Comparison of ENCODE assay signal across 1 cellular context in the genomic region with DNA sequence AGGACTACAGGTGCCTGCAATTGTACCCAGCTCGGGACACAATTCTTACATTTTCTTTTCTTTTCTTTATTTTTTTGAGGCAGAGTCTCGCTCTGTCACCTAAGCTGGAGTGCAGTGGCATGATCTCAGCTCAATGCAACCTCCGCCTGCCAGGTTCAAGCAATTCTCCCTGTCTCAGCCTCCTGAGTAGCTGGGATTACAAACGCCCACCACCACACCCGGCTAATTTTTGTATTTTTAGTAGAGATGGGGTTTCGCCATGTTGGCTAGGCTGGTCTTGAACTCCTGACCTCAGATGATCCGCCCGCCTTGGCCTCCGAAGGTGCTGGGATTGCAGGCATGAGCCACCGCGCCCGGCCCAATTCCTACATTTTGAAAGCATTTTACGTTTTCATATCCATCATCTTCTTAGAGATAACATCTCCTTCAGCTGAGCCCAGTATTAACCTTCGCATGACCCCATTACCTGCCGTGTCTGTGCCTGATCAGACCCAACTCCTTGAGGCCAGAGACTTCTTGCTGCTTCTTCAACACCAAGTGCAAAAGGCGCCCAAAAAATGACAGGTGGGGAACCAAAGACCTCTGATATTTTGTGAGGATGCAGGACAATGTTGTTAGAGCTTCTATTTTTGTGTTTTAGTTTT.
TF ChIP-seq lines count a peak whose summit lies in the region.

No MANE protein-coding gene starts in this region.

TF ChIP-seq in K562, 482 proteins besides CTCF, POLR2A, EP300 and RAD21:
- TF ChIP-seq ZNF707 (CRISPR knock-in tag; conservative IDR thresholded peaks at IDR 0.05) (no peak), TSC22D4 (tag; IDR thresholded peaks at IDR 0.05) (no peak), ZNF444 (CRISPR knock-in tag; IDR thresholded peaks at IDR 0.05) (no peak), DMBX1 (CRISPR knock-in tag; IDR thresholded peaks at IDR 0.05; ENCODE audit: borderline replicate concordance) (peak; percentile 43; the same call in 1 of the 2 replicates), NR2C1 (IDR thresholded peaks at IDR 0.05) (0 out of 2 replicates have a peak, but pooled peaks have one; percentile 42), NR2C1 (tag; IDR thresholded peaks at IDR 0.05) (peak; percentile 61; the same call in 1 of the 2 replicates), ATF7 (IDR thresholded peaks at IDR 0.05) (peak; percentile 17; the same call in 1 of the 2 replicates), ARNT (IDR thresholded peaks at IDR 0.05) (no peak), E2F3 (CRISPR knock-in tag; IDR thresholded peaks at IDR 0.05) (no peak), XRCC3 (IDR thresholded peaks at IDR 0.05) (no peak), CHD4 (IDR thresholded peaks at IDR 0.05; ENCODE audit: insufficient read depth, insufficient replicate concordance, low read depth, low read length, poor library complexity, severe bottlenecking) (peak; percentile 36), ZNF217 (CRISPR knock-in tag; IDR thresholded peaks at IDR 0.05) (no peak), ETV6 (IDR thresholded peaks at IDR 0.05; ENCODE audit: borderline replicate concordance in 1 of 2, low read depth in 2 of 2, low read length in 1 of 2) (no peak), ETV6 (CRISPR knock-in tag; IDR thresholded peaks at IDR 0.05; ENCODE audit: borderline replicate concordance) (no peak), HDAC8 (tag; IDR thresholded peaks at IDR 0.05) (peak; percentile 60; the same call in 1 of the 2 replicates), NRF1 (conservative IDR thresholded peaks at IDR 0.05 in 1 of 2, IDR thresholded peaks at IDR 0.05 in 1 of 2) (no peak), ARID1B (IDR thresholded peaks at IDR 0.05) (peak; percentile 5; the same call in 1 of the 2 replicates), SAFB (IDR thresholded peaks at IDR 0.05; ENCODE audit: borderline replicate concordance, low read depth, low read length) (no peak), CEBPB (tag; IDR thresholded peaks at IDR 0.05) (peak; percentile 34; the same call in 1 of the 2 replicates), SRSF1 (IDR thresholded peaks at IDR 0.05; ENCODE audit: low read depth, low read length) (no peak), TRIM24 (IDR thresholded peaks at IDR 0.05) (no peak), ESRRA (IDR thresholded peaks at IDR 0.05; ENCODE audit: borderline replicate concordance, low read depth) (peak; percentile 79), ADNP (tag; IDR thresholded peaks at IDR 0.05) (peak; percentile 63), BHLHE40 (IDR thresholded peaks at IDR 0.05; ENCODE audit: low read length) (no peak), CTBP1 (IDR thresholded peaks at IDR 0.05; ENCODE audit: borderline replicate concordance) (peak; percentile 62; the same call in 1 of the 2 replicates), DPF2 (IDR thresholded peaks at IDR 0.05) (no peak), KLF13 (tag; IDR thresholded peaks at IDR 0.05; ENCODE audit: borderline replicate concordance, low read depth) (no peak), ASH1L (IDR thresholded peaks at IDR 0.05; ENCODE audit: borderline replicate concordance, low read depth, partially characterized antibody) (peak; percentile 20), KDM1A (IDR thresholded peaks at IDR 0.05) (0 out of 4 replicates have a peak, but pooled peaks of 1 of the 2 experiments have one; percentile 10), NR2C2 (CRISPR knock-in tag; IDR thresholded peaks at IDR 0.05) (no peak), NR2C2 (tag; IDR thresholded peaks at IDR 0.05) (peak; percentile 10; the same call in 1 of the 2 replicates), SMAD4 (CRISPR knock-in tag; conservative IDR thresholded peaks at IDR 0.05) (0 out of 2 replicates have a peak, but pooled peaks have one; percentile 29), CBX2 (IDR thresholded peaks at IDR 0.05; ENCODE audit: insufficient read depth, low read length, poor library complexity, severe bottlenecking) (no peak), ZFP1 (CRISPR knock-in tag; IDR thresholded peaks at IDR 0.05) (no peak), FOXK1 (CRISPR knock-in tag; IDR thresholded peaks at IDR 0.05; ENCODE audit: borderline replicate concordance) (no peak), SLC30A9 (CRISPR knock-in tag; IDR thresholded peaks at IDR 0.05) (no peak), HNRNPUL1 (IDR thresholded peaks at IDR 0.05; ENCODE audit: low read length) (no peak), MEIS2 (IDR thresholded peaks at IDR 0.05; ENCODE audit: partially characterized antibody) (peak; percentile 41), ZBED1 (IDR thresholded peaks at IDR 0.05) (no peak), ZBTB7A (IDR thresholded peaks at IDR 0.05; ENCODE audit: borderline replicate concordance, control insufficient read depth, low read depth, low read length) (no peak), TGIF2 (CRISPR knock-in tag; IDR thresholded peaks at IDR 0.05) (no peak), POLR3G (IDR thresholded peaks at IDR 0.05; ENCODE audit: extremely low read depth, insufficient read length, insufficient replicate concordance) (no peak), ZBTB8A (IDR thresholded peaks at IDR 0.05; ENCODE audit: partially characterized antibody) (no peak), SMARCA4 (IDR thresholded peaks at IDR 0.05) (no peak), ZNF780A (CRISPR knock-in tag; IDR thresholded peaks at IDR 0.05) (no peak), NR4A1 (CRISPR knock-in tag; IDR thresholded peaks at IDR 0.05) (no peak), NR4A1 (tag; IDR thresholded peaks at IDR 0.05) (peak; percentile 42; the same call in 1 of the 2 replicates), BRD9 (IDR thresholded peaks at IDR 0.05; ENCODE audit: low read depth, partially characterized antibody) (peak; percentile 18), FOXK2 (conservative IDR thresholded peaks at IDR 0.05 in 1 of 2, IDR thresholded peaks at IDR 0.05 in 1 of 2; ENCODE audit: low read depth in 2 of 2) (no peak)
- TF ChIP-seq, protein P1, sequence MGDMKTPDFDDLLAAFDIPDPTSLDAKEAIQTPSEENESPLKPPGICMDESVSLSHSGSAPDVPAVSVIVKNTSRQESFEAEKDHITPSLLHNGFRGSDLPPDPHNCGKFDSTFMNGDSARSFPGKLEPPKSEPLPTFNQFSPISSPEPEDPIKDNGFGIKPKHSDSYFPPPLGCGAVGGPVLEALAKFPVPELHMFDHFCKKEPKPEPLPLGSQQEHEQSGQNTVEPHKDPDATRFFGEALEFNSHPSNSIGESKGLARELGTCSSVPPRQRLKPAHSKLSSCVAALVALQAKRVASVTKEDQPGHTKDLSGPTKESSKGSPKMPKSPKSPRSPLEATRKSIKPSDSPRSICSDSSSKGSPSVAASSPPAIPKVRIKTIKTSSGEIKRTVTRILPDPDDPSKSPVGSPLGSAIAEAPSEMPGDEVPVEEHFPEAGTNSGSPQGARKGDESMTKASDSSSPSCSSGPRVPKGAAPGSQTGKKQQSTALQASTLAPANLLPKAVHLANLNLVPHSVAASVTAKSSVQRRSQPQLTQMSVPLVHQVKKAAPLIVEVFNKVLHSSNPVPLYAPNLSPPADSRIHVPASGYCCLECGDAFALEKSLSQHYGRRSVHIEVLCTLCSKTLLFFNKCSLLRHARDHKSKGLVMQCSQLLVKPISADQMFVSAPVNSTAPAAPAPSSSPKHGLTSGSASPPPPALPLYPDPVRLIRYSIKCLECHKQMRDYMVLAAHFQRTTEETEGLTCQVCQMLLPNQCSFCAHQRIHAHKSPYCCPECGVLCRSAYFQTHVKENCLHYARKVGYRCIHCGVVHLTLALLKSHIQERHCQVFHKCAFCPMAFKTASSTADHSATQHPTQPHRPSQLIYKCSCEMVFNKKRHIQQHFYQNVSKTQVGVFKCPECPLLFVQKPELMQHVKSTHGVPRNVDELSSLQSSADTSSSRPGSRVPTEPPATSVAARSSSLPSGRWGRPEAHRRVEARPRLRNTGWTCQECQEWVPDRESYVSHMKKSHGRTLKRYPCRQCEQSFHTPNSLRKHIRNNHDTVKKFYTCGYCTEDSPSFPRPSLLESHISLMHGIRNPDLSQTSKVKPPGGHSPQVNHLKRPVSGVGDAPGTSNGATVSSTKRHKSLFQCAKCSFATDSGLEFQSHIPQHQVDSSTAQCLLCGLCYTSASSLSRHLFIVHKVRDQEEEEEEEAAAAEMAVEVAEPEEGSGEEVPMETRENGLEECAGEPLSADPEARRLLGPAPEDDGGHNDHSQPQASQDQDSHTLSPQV (IDR thresholded peaks at IDR 0.05), result peak; percentile 43; the same call in 1 of the 2 replicates
- TF ChIP-seq, protein P2, sequence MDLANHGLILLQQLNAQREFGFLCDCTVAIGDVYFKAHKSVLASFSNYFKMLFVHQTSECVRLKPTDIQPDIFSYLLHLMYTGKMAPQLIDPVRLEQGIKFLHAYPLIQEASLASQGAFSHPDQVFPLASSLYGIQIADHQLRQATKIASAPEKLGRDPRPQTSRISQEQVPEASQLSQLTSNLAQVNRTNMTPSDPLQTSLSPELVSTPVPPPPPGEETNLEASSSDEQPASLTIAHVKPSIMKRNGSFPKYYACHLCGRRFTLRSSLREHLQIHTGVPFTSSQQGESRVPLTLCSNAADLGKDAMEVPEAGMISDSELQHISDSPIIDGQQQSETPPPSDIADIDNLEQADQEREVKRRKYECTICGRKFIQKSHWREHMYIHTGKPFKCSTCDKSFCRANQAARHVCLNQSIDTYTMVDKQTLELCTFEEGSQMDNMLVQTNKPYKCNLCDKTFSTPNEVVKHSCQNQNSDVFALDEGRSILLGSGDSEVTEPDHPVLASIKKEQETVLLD (IDR thresholded peaks at IDR 0.05), result no peak
- TF ChIP-seq, protein P3, sequence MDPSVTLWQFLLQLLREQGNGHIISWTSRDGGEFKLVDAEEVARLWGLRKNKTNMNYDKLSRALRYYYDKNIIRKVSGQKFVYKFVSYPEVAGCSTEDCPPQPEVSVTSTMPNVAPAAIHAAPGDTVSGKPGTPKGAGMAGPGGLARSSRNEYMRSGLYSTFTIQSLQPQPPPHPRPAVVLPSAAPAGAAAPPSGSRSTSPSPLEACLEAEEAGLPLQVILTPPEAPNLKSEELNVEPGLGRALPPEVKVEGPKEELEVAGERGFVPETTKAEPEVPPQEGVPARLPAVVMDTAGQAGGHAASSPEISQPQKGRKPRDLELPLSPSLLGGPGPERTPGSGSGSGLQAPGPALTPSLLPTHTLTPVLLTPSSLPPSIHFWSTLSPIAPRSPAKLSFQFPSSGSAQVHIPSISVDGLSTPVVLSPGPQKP (CRISPR knock-in tag; IDR thresholded peaks at IDR 0.05), result no peak
- TF ChIP-seq, protein P4, sequence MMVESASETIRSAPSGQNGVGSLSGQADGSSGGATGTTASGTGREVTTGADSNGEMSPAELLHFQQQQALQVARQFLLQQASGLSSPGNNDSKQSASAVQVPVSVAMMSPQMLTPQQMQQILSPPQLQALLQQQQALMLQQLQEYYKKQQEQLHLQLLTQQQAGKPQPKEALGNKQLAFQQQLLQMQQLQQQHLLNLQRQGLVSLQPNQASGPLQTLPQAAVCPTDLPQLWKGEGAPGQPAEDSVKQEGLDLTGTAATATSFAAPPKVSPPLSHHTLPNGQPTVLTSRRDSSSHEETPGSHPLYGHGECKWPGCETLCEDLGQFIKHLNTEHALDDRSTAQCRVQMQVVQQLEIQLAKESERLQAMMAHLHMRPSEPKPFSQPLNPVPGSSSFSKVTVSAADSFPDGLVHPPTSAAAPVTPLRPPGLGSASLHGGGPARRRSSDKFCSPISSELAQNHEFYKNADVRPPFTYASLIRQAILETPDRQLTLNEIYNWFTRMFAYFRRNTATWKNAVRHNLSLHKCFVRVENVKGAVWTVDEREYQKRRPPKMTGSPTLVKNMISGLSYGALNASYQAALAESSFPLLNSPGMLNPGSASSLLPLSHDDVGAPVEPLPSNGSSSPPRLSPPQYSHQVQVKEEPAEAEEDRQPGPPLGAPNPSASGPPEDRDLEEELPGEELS (CRISPR knock-in tag; IDR thresholded peaks at IDR 0.05; ENCODE audit: borderline replicate concordance), result no peak
- TF ChIP-seq, protein P5, sequence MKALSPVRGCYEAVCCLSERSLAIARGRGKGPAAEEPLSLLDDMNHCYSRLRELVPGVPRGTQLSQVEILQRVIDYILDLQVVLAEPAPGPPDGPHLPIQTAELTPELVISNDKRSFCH (CRISPR knock-in tag; IDR thresholded peaks at IDR 0.05), result no peak
- TF ChIP-seq, protein P5 (tag; IDR thresholded peaks at IDR 0.05), result no peak
- TF ChIP-seq, protein P6, sequence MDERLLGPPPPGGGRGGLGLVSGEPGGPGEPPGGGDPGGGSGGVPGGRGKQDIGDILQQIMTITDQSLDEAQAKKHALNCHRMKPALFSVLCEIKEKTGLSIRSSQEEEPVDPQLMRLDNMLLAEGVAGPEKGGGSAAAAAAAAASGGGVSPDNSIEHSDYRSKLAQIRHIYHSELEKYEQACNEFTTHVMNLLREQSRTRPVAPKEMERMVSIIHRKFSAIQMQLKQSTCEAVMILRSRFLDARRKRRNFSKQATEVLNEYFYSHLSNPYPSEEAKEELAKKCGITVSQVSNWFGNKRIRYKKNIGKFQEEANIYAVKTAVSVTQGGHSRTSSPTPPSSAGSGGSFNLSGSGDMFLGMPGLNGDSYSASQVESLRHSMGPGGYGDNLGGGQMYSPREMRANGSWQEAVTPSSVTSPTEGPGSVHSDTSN (CRISPR knock-in tag; IDR thresholded peaks at IDR 0.05; ENCODE audit: low read depth), result no peak
- TF ChIP-seq, protein P6 (tag; conservative IDR thresholded peaks at IDR 0.05; ENCODE audit: low read depth), result peak; percentile 34; the same call in 1 of the 2 replicates
- TF ChIP-seq, protein P7, sequence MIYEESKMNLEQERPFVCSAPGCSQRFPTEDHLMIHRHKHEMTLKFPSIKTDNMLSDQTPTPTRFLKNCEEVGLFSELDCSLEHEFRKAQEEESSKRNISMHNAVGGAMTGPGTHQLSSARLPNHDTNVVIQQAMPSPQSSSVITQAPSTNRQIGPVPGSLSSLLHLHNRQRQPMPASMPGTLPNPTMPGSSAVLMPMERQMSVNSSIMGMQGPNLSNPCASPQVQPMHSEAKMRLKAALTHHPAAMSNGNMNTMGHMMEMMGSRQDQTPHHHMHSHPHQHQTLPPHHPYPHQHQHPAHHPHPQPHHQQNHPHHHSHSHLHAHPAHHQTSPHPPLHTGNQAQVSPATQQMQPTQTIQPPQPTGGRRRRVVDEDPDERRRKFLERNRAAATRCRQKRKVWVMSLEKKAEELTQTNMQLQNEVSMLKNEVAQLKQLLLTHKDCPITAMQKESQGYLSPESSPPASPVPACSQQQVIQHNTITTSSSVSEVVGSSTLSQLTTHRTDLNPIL (CRISPR knock-in tag; IDR thresholded peaks at IDR 0.05), result no peak
- TF ChIP-seq, protein P8, sequence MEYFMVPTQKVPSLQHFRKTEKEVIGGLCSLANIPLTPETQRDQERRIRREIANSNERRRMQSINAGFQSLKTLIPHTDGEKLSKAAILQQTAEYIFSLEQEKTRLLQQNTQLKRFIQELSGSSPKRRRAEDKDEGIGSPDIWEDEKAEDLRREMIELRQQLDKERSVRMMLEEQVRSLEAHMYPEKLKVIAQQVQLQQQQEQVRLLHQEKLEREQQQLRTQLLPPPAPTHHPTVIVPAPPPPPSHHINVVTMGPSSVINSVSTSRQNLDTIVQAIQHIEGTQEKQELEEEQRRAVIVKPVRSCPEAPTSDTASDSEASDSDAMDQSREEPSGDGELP (CRISPR knock-in tag; IDR thresholded peaks at IDR 0.05; ENCODE audit: borderline replicate concordance), result peak; percentile 48; the same call in 1 of the 2 replicates
